1 cellular context compared by ENCODE assay signal in the genomic region with DNA sequence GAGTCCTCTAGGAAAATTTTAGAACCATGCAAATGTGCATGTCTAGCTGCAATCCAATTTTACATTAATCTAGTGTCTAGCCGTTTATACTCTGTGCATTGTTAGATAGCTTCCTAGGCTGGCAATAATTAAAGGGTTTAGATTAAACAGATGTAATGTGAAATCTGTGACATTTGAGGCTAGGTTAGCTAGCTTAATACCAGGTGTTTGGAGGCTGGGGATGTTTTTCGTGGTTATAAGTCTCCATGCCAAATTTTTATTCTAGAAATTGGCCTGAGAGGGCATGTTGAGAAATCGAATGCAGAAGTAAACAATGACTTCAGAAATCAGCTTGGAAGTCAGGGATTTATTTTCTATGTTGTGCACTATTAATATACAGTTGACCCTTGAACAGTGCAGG.
A peak's percentile ranks its signal among the peaks of the same experiment; 100 is the strongest.
TF ChIP-seq lines count a peak whose summit lies in the region.

No MANE protein-coding gene starts in this region.

TF ChIP-seq in SK-N-SH, 30 proteins besides CTCF, POLR2A, EP300 and RAD21:
- TF ChIP-seq CHD2 (IDR thresholded peaks at IDR 0.05; ENCODE audit: low read length, partially characterized antibody) = peak; percentile 23
- peak; percentile 62 for TF ChIP-seq GATA2 (CRISPR knock-in tag; IDR thresholded peaks at IDR 0.05)
- TF ChIP-seq RCOR1 (IDR thresholded peaks at IDR 0.05; ENCODE audit: low read length) = no peak
